ENCODE assay signal across 8 cellular contexts in the genomic region with DNA sequence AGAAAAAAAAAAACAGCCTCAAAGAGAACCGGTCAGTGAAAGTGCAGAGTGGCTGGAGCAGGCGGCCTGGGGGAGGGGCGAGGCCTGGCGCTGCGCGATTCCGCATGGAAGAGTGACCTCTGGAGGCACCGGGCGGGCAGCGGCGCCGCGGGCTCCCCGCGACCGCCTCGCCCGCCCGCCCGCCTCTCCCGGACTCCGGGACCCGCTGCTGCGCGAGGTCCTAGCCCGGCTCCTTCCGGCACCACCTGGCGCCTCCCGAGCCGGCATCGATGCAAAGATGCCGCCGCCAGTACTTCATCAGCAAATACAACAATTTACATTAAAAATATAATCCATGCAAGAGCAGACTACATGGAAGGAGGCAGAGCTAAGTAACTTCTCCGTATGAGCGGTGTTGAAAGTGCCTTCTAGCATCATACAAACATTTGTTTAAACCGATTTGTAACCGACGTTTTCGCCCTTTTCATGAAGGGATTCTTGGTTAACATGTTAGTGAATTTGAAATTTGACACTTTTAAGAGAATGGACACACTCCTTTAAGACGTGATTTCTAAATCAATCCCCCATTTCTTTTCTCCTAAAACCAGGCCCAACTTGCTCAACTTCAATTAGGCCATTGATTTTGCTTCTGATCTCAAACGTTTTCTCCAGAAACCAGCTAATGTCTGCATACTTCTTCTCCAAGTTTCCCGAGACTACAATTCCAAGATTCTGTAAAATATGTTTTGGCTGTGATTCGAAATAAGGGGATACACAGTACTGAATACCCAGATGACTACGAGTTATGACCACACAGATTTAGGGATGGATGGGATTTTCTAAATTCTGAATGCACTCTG. TPM values are rescaled to one million over a fixed set of nuclear protein-coding genes. Genes with fewer than 3 reads are reported as not detected.
DNase-seq lines count a peak whose midpoint lies in the region; ATAC-seq and TF ChIP-seq lines count a peak whose summit lies in the region.

No MANE protein-coding gene starts in this region.

- H3K9me3 ChIP-seq in HUES6 (ENCODE audit: control insufficient read depth, insufficient read depth, low read depth, low read length): no peaks in the 10 kb centered on the region
- H3K9me3 ChIP-seq in breast epithelium: no peaks in the 10 kb centered on the region
- no peaks in the 10 kb centered on the region for H3K9me3 ChIP-seq in iPS-15b (ENCODE audit: control insufficient read depth, insufficient read depth, low read length)

- peak; percentile 7 for DNase-seq in DMS 273 treated with DMSO at 0.1 percent for 48 hours (lab: John Stamatoyannopoulos, UW)
- DNase-seq in RWPE1 (ENCODE audit: low spot score): peak; percentile 65
- peak; percentile 61 to 83 for DNase-seq in breast epithelium (ENCODE audit: low spot score in 2 of 2)

- ATAC-seq in HG02610 (IDR thresholded peaks at IDR 0.05; ENCODE audit: unreplicated experiment) (no peak), HG02571 (IDR thresholded peaks at IDR 0.05; ENCODE audit: unreplicated experiment) (no peak)

- intact Hi-C loops in breast epithelium (cut with DNase I; ENCODE audit: low total_unique reads): no loop called here

- H3K4me1 ChIP-seq in HUES6 (ENCODE audit: control insufficient read depth, insufficient read depth, low read length) (peaks cover 50% of the 10 kb centered on the region), breast epithelium (peaks cover 3 to 8% of the 10 kb centered on the region in 2 donors), iPS-15b (ENCODE audit: control insufficient read depth, insufficient read depth, low read length) (peaks cover 30% of the 10 kb centered on the region), rectal smooth muscle tissue (ENCODE audit: control insufficient read depth, insufficient read depth, low read length) (peaks cover 7% of the 10 kb centered on the region)

- H3K36me3 ChIP-seq in HUES6 (ENCODE audit: control insufficient read depth, insufficient read depth, low read length): no peaks in the 10 kb centered on the region
- H3K36me3 ChIP-seq in breast epithelium: no peaks in the 10 kb centered on the region
- no peaks in the 10 kb centered on the region for H3K36me3 ChIP-seq in iPS-15b (ENCODE audit: control insufficient read depth, insufficient read depth, low read length)
- no peaks in the 10 kb centered on the region for H3K36me3 ChIP-seq in rectal smooth muscle tissue (ENCODE audit: control insufficient read depth, insufficient read depth, low read length)

- CTCF ChIA-PET in RWPE1 (lab: Yijun Ruan, JAX): interaction anchor here (0.6 to 1.9 kb wide), 9 partner anchors 34 to 1962 kb away, joined by 3 to 11 read pairs (median 4); no protein-coding TSS in a partner anchor

- no peak for TF ChIP-seq POLR2A in breast epithelium (IDR thresholded peaks at IDR 0.05)

- TF ChIP-seq CTCF in RWPE1 (conservative IDR thresholded peaks at IDR 0.05; ENCODE audit: low read depth): peak; percentile 81
- peak in 2 of 3 donors; percentile 17 to 36 for TF ChIP-seq CTCF in breast epithelium (IDR thresholded peaks at IDR 0.05)

- H3K4me3 ChIP-seq in HUES6 (ENCODE audit: low read depth, low read length): peak overlapping the region; percentile 85
- peak overlapping the region; percentile 57 to 94 (median 79) for H3K4me3 ChIP-seq in breast epithelium
- peak overlapping the region; percentile 72 for H3K4me3 ChIP-seq in iPS-15b (ENCODE audit: low read depth, low read length)
- H3K4me3 ChIP-seq in rectal smooth muscle tissue (ENCODE audit: low read length): peak overlapping the region; percentile 67

- H3K27me3 ChIP-seq in HUES6 (ENCODE audit: control insufficient read depth, insufficient read depth, low read length) (peaks cover 13% of the 10 kb centered on the region), breast epithelium (no peaks in the 10 kb centered on the region), iPS-15b (ENCODE audit: control insufficient read depth, insufficient read depth, low read length) (peaks cover 37% of the 10 kb centered on the region), rectal smooth muscle tissue (ENCODE audit: control insufficient read depth, insufficient read depth, low read length) (no peaks in the 10 kb centered on the region)

- H3K27ac ChIP-seq in HUES6 (ENCODE audit: low read depth, low read length) (no peak overlapping the region; the same call in 1 of the 2 replicates), RWPE1 (peak overlapping the region; percentile 92), breast epithelium (peak overlapping the region; percentile 79 to 81), rectal smooth muscle tissue (ENCODE audit: low read depth, low read length) (peak overlapping the region; percentile 75)

- H3K9ac ChIP-seq in HUES6 (ENCODE audit: low read length): peak overlapping the region; percentile 86
- no peak overlapping the region for H3K9ac ChIP-seq in iPS-15b (ENCODE audit: low read depth, low read length)
- H3K9ac ChIP-seq in rectal smooth muscle tissue (ENCODE audit: low read length): no peak overlapping the region

- POLR2A ChIA-PET in RWPE1 (lab: Yijun Ruan, JAX; ENCODE audit: low non-redundant PET): interaction anchor here (0.6 kb wide), 1 partner anchor 614 kb away, joined by 3 read pairs; no protein-coding TSS in a partner anchor

RNA-seq across cellular contexts. Expression of a gene that starts 2.1 kb away (rescaled TPM):
- 10 to 100 TPM in 2 of 3 donors, 1 to 10 TPM in 1; 9.4 to 15.7 (median 15.2) TPM for total RNA-seq in breast epithelium

RNA-seq across cellular contexts. Expression of a gene that starts 34.6 kb away (rescaled TPM):
- total RNA-seq in breast epithelium: 100 to 1,000 TPM; 122 to 181 (median 136) TPM

Comparison
In these comparisons a context has a peak if more than half of its experiments do, and no peak if none do; other contexts are left out.
1. DNase-seq: peak in every context shown above with its lines; median percentile 72 in breast epithelium; 65 in RWPE1; 7 in DMS 273 treated with DMSO at 0.1 percent for 48 hours.